ENCODE assay signal across 1 cellular context in genomic region chr2:65746919-65747678, GRCh38.
TF ChIP-seq lines count a peak whose summit lies in the region.

No MANE protein-coding gene starts in this region.

TF ChIP-seq in K562, 482 proteins besides CTCF, POLR2A, EP300 and RAD21 (continued from another document):
- TF ChIP-seq, protein P1, sequence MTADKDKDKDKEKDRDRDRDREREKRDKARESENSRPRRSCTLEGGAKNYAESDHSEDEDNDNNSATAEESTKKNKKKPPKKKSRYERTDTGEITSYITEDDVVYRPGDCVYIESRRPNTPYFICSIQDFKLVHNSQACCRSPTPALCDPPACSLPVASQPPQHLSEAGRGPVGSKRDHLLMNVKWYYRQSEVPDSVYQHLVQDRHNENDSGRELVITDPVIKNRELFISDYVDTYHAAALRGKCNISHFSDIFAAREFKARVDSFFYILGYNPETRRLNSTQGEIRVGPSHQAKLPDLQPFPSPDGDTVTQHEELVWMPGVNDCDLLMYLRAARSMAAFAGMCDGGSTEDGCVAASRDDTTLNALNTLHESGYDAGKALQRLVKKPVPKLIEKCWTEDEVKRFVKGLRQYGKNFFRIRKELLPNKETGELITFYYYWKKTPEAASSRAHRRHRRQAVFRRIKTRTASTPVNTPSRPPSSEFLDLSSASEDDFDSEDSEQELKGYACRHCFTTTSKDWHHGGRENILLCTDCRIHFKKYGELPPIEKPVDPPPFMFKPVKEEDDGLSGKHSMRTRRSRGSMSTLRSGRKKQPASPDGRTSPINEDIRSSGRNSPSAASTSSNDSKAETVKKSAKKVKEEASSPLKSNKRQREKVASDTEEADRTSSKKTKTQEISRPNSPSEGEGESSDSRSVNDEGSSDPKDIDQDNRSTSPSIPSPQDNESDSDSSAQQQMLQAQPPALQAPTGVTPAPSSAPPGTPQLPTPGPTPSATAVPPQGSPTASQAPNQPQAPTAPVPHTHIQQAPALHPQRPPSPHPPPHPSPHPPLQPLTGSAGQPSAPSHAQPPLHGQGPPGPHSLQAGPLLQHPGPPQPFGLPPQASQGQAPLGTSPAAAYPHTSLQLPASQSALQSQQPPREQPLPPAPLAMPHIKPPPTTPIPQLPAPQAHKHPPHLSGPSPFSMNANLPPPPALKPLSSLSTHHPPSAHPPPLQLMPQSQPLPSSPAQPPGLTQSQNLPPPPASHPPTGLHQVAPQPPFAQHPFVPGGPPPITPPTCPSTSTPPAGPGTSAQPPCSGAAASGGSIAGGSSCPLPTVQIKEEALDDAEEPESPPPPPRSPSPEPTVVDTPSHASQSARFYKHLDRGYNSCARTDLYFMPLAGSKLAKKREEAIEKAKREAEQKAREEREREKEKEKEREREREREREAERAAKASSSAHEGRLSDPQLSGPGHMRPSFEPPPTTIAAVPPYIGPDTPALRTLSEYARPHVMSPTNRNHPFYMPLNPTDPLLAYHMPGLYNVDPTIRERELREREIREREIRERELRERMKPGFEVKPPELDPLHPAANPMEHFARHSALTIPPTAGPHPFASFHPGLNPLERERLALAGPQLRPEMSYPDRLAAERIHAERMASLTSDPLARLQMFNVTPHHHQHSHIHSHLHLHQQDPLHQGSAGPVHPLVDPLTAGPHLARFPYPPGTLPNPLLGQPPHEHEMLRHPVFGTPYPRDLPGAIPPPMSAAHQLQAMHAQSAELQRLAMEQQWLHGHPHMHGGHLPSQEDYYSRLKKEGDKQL (CRISPR knock-in tag; IDR thresholded peaks at IDR 0.05; ENCODE audit: borderline replicate concordance): no peak
- TF ChIP-seq, protein P2, sequence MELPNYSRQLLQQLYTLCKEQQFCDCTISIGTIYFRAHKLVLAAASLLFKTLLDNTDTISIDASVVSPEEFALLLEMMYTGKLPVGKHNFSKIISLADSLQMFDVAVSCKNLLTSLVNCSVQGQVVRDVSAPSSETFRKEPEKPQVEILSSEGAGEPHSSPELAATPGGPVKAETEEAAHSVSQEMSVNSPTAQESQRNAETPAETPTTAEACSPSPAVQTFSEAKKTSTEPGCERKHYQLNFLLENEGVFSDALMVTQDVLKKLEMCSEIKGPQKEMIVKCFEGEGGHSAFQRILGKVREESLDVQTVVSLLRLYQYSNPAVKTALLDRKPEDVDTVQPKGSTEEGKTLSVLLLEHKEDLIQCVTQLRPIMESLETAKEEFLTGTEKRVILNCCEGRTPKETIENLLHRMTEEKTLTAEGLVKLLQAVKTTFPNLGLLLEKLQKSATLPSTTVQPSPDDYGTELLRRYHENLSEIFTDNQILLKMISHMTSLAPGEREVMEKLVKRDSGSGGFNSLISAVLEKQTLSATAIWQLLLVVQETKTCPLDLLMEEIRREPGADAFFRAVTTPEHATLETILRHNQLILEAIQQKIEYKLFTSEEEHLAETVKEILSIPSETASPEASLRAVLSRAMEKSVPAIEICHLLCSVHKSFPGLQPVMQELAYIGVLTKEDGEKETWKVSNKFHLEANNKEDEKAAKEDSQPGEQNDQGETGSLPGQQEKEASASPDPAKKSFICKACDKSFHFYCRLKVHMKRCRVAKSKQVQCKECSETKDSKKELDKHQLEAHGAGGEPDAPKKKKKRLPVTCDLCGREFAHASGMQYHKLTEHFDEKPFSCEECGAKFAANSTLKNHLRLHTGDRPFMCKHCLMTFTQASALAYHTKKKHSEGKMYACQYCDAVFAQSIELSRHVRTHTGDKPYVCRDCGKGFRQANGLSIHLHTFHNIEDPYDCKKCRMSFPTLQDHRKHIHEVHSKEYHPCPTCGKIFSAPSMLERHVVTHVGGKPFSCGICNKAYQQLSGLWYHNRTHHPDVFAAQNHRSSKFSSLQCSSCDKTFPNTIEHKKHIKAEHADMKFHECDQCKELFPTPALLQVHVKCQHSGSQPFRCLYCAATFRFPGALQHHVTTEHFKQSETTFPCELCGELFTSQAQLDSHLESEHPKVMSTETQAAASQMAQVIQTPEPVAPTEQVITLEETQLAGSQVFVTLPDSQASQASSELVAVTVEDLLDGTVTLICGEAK (IDR thresholded peaks at IDR 0.05): no peak
- TF ChIP-seq, protein P2 (CRISPR knock-in tag; IDR thresholded peaks at IDR 0.05): no peak
- no peak for TF ChIP-seq DPF2 (IDR thresholded peaks at IDR 0.05)
- no peak for TF ChIP-seq ZBTB8A (IDR thresholded peaks at IDR 0.05; ENCODE audit: partially characterized antibody)
TF ChIP-seq in K562: peak in this region for 0.
